Comparison of ENCODE assay signal across 9 cellular contexts in genomic region chr6:139474145-139475108, GRCh38.
DNase-seq lines count a peak whose midpoint lies in the region; ATAC-seq and TF ChIP-seq lines count a peak whose summit lies in the region.
"Had no signal": no experiment of that assay in that cellular context is flagged by ENCODE, and none has a peak within 500 bp of the region (broad histone marks: within the 10 kb centered on the region; RNA-seq: fewer than 3 reads in every experiment).

No MANE protein-coding gene starts in this region.

- H3K27ac ChIP-seq in ACC112 (ENCODE audit: low read depth, low read length) (no peak overlapping the region), mesodermal cell (ENCODE audit: low read depth, low read length, severe bottlenecking) (peak overlapping the region; percentile 82)

- TF ChIP-seq CTCF in cardiac fibroblast (IDR thresholded peaks at IDR 0.05; ENCODE audit: low read depth, low read length) (no peak), CD14-positive monocyte (IDR thresholded peaks at IDR 0.05) (no peak)

- no peaks in the 10 kb centered on the region for H3K79me2 ChIP-seq in ACC112 (ENCODE audit: control insufficient read depth, insufficient read depth, low read length, unreplicated experiment)

- peaks cover 33% of the 10 kb centered on the region for H3K4me1 Mint-ChIP-seq in CD14-positive monocyte

- DNase-seq in NCI-H1436 (lab: John Stamatoyannopoulos, UW) (peak; percentile 75), cardiac fibroblast (ENCODE audit: low read depth in 2 of 2) (peak; percentile 34 to 81), CD14-positive monocyte (ENCODE audit: low spot score) (no peak), MG63 (no peak)
- DNase-seq: DND-41 had no signal

- peaks cover 0 to 2% (median 0%) of the 10 kb centered on the region in 3 donors for H3K27me3 Mint-ChIP-seq in CD14-positive monocyte (ENCODE audit: low read depth in 3 of 3)

- H3K36me3 Mint-ChIP-seq in CD14-positive monocyte, result no peaks in the 10 kb centered on the region

- H3K9me3 Mint-ChIP-seq in CD14-positive monocyte, result peaks cover 0 to 5% (median 1%) of the 10 kb centered on the region in 7 donors

- H3K9me3 ChIP-seq in mesodermal cell (ENCODE audit: control insufficient read depth, low read length) (no peaks in the 10 kb centered on the region), MG63 (no peaks in the 10 kb centered on the region)

- peak overlapping the region in 1 of 2 donors; percentile 77 for H3K4me3 Mint-ChIP-seq in CD14-positive monocyte

- 3 to 25% methylated on average over 4 to 5 of the region's 7 CpGs for WGBS in mesodermal cell (ENCODE audit: insufficient coverage in 2 of 2), 2 experiments

- H3K27me3 ChIP-seq in ACC112 (ENCODE audit: insufficient read depth, low read length) (no peaks in the 10 kb centered on the region), MG63 (no peaks in the 10 kb centered on the region)

- H3K4me1 ChIP-seq in ACC112 (ENCODE audit: control insufficient read depth, insufficient read depth, low read length, unreplicated experiment), result peaks cover 13% of the 10 kb centered on the region
- peaks cover 36% of the 10 kb centered on the region for H3K4me1 ChIP-seq in mesodermal cell (ENCODE audit: control insufficient read depth, insufficient read depth, low read length, poor library complexity, severe bottlenecking)

- intact Hi-C loops in CD14-positive monocyte (cut with micrococcal nuclease), result no loop called here

- H3K27ac Mint-ChIP-seq in CD14-positive monocyte, result peak overlapping the region in 3 of 7 donors; percentile 0 to 63 (median 49)

- peak overlapping the region; percentile 97 for H2AFZ ChIP-seq in ACC112 (ENCODE audit: low read length, unreplicated experiment)

- H3K4me3 ChIP-seq in ACC112 (ENCODE audit: low read depth, low read length) (peak overlapping the region; percentile 69), cardiac fibroblast (replicated peaks in 1 of 2; ENCODE audit: low read depth in 2 of 2, low read length in 2 of 2) (no peak overlapping the region), mesodermal cell (ENCODE audit: extremely low read depth, insufficient read depth, low read length, poor library complexity, severe bottlenecking) (peak overlapping the region; percentile 6), MG63 (no peak overlapping the region)

- ATAC-seq in GM21360 (IDR thresholded peaks at IDR 0.05; ENCODE audit: unreplicated experiment), result peak; percentile 78
- no peak for ATAC-seq in GM21526 (IDR thresholded peaks at IDR 0.05; ENCODE audit: low FRiP score, unreplicated experiment)

- no peaks in the 10 kb centered on the region for H3K36me3 ChIP-seq in ACC112 (ENCODE audit: insufficient read depth, low read length)
- H3K36me3 ChIP-seq in mesodermal cell (ENCODE audit: control insufficient read depth, insufficient read depth, low read length), result no peaks in the 10 kb centered on the region
- H3K36me3 ChIP-seq in MG63, result no peaks in the 10 kb centered on the region

Comparison
In these comparisons a context has a peak if more than half of its experiments do, and no peak if none do; other contexts are left out.
1. H3K4me3 ChIP-seq: peak in ACC112 (single experiment) and mesodermal cell (single experiment); none in cardiac fibroblast (0 of 2) and MG63 (single experiment).
2. DNase-seq: peak in NCI-H1436 (single experiment) and cardiac fibroblast (2 of 2); none in CD14-positive monocyte (single experiment) and MG63 (single experiment).